In the genomic region with DNA sequence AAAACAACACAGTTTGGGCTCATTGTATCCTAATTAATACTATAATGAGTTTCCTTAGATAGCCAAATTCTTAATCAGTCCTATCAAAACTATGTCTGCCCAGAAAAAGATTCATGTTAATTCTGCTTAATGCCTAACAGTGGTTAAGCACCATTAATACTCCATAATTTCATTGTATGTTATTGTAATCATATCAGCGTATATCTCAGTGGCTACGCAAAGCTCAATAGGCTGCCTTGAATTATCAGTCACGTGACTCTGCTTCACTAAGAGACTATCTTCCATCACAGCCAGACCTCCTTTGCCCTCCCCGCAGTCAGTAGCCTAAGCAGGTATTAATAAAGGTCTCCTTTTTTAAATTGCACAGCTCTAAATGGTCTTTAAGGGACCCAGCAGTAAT, we compare ENCODE assay signal across 26 cellular contexts.
"Had no signal": no experiment of that assay in that cellular context is flagged by ENCODE, and none has a peak within 500 bp of the region (broad histone marks: within the 10 kb centered on the region; RNA-seq: fewer than 3 reads in every experiment).

No MANE protein-coding gene starts in this region.

- H3K27ac ChIP-seq: colonic mucosa, esophagus squamous epithelium, parathyroid adenoma, stomach, thyroid gland, vagina had no signal

- H3K9me3 Mint-ChIP-seq: dendritic cell treated with granulocyte-macrophage colony-stimulating factor and Interleukin-4, amounts not matched to agents 40 ng/mL and 50 ng/mL, for 4 days; mesothelial cell of epicardium; nephron had no signal

- H2AFZ ChIP-seq: parathyroid adenoma had no signal

- H3K27ac Mint-ChIP-seq: dendritic cell treated with granulocyte-macrophage colony-stimulating factor and Interleukin-4, amounts not matched to agents 40 ng/mL and 50 ng/mL, for 4 days; mesothelial cell of epicardium; naive thymus-derived CD4-positive, alpha-beta T cell; progenitor cell of endocrine pancreas had no signal

- H3K4me2 ChIP-seq: smooth muscle cell had no signal

- H3K4me1 ChIP-seq: colonic mucosa, esophagus squamous epithelium, parathyroid adenoma, stomach, thyroid gland, vagina had no signal

- ATAC-seq: left lobe of liver; mucosa of descending colon; naive thymus-derived CD4-positive, alpha-beta T cell; sciatic nerve had no signal

- H3K79me2 ChIP-seq: parathyroid adenoma had no signal

- DNase-seq: colonic mucosa; effector CD8-positive, alpha-beta T cell; esophagus squamous epithelium; foreskin melanocyte; hypothalamus; kidney; mesenchymal stem cell; mucosa of descending colon; naive thymus-derived CD4-positive, alpha-beta T cell; stimulated activated CD4-positive, alpha-beta T cell treated with anti-CD3 and anti-CD28 coated beads, Interleukin-12 subunit alpha, Interleukin-12 subunit beta, amount 100 ng/mL, for 4 hours; stimulated activated CD4-positive, alpha-beta T cell treated with anti-CD3 and anti-CD28 coated beads, Interleukin-1b, Interleukin-23, amount 100 ng/mL, for 48 hours; stimulated activated CD4-positive, alpha-beta T cell treated with anti-CD3 and anti-CD28 coated beads, Interleukin-4, amount 100 ng/mL, for 1 hour; stimulated activated CD8-positive, alpha-beta memory T cell treated with anti-CD3 and anti-CD28 coated beads, Interleukin-4, amount 100 ng/mL, for 48 hours; stimulated activated naive CD4-positive, alpha-beta T cell treated with Interleukin-2 at 50 U/mL for 16 hours; stomach; thyroid gland; trophoblast cell had no signal

- H3K9me3 ChIP-seq: colonic mucosa, esophagus squamous epithelium, mucosa of descending colon, stomach, thyroid gland, vagina had no signal

- H3K27me3 Mint-ChIP-seq: dendritic cell treated with granulocyte-macrophage colony-stimulating factor and Interleukin-4, amounts not matched to agents 40 ng/mL and 50 ng/mL, for 4 days; progenitor cell of endocrine pancreas had no signal

- H3K36me3 Mint-ChIP-seq: mesothelial cell of epicardium; naive thymus-derived CD4-positive, alpha-beta T cell had no signal

- H3K4me1 Mint-ChIP-seq: naive thymus-derived CD4-positive, alpha-beta T cell had no signal

- H3K36me3 ChIP-seq: colonic mucosa, esophagus squamous epithelium, stomach, thyroid gland, vagina had no signal

- H3K4me3 Mint-ChIP-seq: dendritic cell treated with granulocyte-macrophage colony-stimulating factor and Interleukin-4, amounts not matched to agents 40 ng/mL and 50 ng/mL, for 4 days; mesothelial cell of epicardium; naive thymus-derived CD4-positive, alpha-beta T cell; nephron had no signal

- H3K9ac ChIP-seq: parathyroid adenoma had no signal

- H3K27me3 ChIP-seq: colonic mucosa, esophagus squamous epithelium, stomach, thyroid gland, vagina had no signal

- H3K4me3 ChIP-seq: colonic mucosa, esophagus squamous epithelium, mucosa of descending colon, smooth muscle cell, stomach, thyroid gland, vagina had no signal
